9 cellular contexts compared by ENCODE assay signal in the genomic region with DNA sequence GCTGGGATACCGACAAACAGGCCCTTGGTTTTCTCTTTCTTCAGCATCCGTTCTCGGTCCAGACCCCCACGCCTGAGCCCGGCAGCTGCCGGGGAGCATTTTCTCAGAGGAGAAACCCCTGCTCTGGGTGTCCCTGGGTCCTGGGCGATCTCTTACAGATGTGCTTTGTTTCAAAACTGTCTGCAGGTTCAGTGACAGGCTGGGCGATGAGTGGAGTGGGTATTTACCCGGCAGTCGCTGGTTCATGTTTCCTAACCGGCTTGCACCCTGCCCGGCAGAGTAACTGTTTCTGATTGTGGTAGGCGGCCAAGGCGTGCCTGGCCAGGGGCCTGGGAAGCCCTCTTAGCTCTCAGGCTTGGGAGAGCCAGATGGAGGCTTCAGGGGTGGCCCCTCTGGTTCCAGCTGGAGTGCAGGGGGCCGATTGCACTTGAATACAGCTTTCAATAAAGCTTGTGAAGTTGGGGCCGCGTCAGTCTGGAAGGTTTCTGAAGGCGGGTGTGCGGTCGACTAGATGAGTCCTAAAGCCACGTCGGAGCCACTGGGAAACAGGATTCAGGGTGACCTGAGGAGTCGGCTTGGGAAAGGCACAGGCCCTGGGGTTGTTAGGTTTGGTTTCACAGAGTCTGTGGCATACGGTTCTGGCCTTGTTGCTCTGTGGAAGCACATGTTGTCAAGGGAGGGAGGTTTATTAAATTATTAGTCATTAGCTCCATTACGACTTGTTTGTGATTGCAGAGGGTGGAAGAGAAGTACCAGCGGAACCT. TPM values are rescaled to one million over a fixed set of nuclear protein-coding genes. Genes with fewer than 3 reads are reported as not detected.
A peak's percentile ranks its signal among the peaks of the same experiment; 100 is the strongest.
DNase-seq lines count a peak whose midpoint lies in the region; ATAC-seq and TF ChIP-seq lines count a peak whose summit lies in the region.
"Had no signal": no experiment of that assay in that cellular context is flagged by ENCODE, and none has a peak within 500 bp of the region (broad histone marks: within the 10 kb centered on the region; RNA-seq: fewer than 3 reads in every experiment).

No MANE protein-coding gene starts in this region.

- H3K79me2 ChIP-seq in fibroblast of lung (ENCODE audit: control insufficient read depth, insufficient read depth, low read length) = peaks cover 30% of the 10 kb centered on the region

- TF ChIP-seq POLR2A in ovary (IDR thresholded peaks at IDR 0.05) = no peak

- H3K9me3 ChIP-seq in RWPE2 (ENCODE audit: severe bottlenecking) (no peaks in the 10 kb centered on the region), fibroblast of lung (ENCODE audit: control insufficient read depth, insufficient read depth, low read depth, low read length) (no peaks in the 10 kb centered on the region), ovary (no peaks in the 10 kb centered on the region)

- H3K27me3 ChIP-seq in RWPE2 (ENCODE audit: insufficient read depth, poor library complexity, severe bottlenecking) = no peaks in the 10 kb centered on the region
- no peaks in the 10 kb centered on the region for H3K27me3 ChIP-seq in fibroblast of lung (ENCODE audit: control insufficient read depth, insufficient read depth, low read length)
- no peaks in the 10 kb centered on the region for H3K27me3 ChIP-seq in ovary

- peak; percentile 60 for DNase-seq in D341Med (ENCODE audit: low spot score)
- no peak for DNase-seq in RWPE2 (ENCODE audit: low spot score)
- DNase-seq in fibroblast of lung (ENCODE audit: low read depth in 2 of 2) = peak in 1 of 2 donors; percentile 44
- DNase-seq in ovary = no peak
- DNase-seq in AML-193 (lab: John Stamatoyannopoulos, UW) = no peak
- DNase-seq in NCI-H187 (lab: John Stamatoyannopoulos, UW) = no peak
- DNase-seq in stimulated activated naive CD4-positive, alpha-beta T cell (lab: John Stamatoyannopoulos, UW) = no peak
- DNase-seq: activated naive CD4-positive, alpha-beta T cell had no signal

- 83 to 91% (median 88%) methylated on average over 26 of the region's 26 CpGs for WGBS in ovary, 3 donors

- no peak for TF ChIP-seq EP300 in ovary (IDR thresholded peaks at IDR 0.05)

- no peaks in the 10 kb centered on the region for H4K20me1 ChIP-seq in fibroblast of lung (ENCODE audit: control insufficient read depth, extremely low read depth, insufficient read depth, low read length)

- H3K4me2 ChIP-seq in fibroblast of lung (ENCODE audit: extremely low read depth, insufficient read depth, low read length) = peak overlapping the region; percentile 66

- peaks cover 45% of the 10 kb centered on the region for H3K4me1 ChIP-seq in RWPE2 (ENCODE audit: insufficient read depth, poor library complexity, severe bottlenecking)
- H3K4me1 ChIP-seq in fibroblast of lung (ENCODE audit: control insufficient read depth, extremely low read depth, insufficient read depth, low read length) = peaks cover 9% of the 10 kb centered on the region
- peaks cover 37% of the 10 kb centered on the region for H3K4me1 ChIP-seq in ovary (ENCODE audit: insufficient read depth)

- H3K36me3 ChIP-seq in RWPE2 (ENCODE audit: low read depth) (peaks cover 32% of the 10 kb centered on the region), fibroblast of lung (ENCODE audit: control insufficient read depth, insufficient read depth, low read length) (peaks cover 2% of the 10 kb centered on the region), ovary (no peaks in the 10 kb centered on the region)

- peak overlapping the region; percentile 89 for H3K27ac ChIP-seq in RWPE2 (ENCODE audit: poor library complexity, severe bottlenecking)
- no peak overlapping the region for H3K27ac ChIP-seq in fibroblast of lung (ENCODE audit: insufficient read depth, low read length)
- H3K27ac ChIP-seq in ovary = no peak overlapping the region

- intact Hi-C loops in ovary (cut with DNase I) = loop anchor here in 2 of 4 donors (5.0 kb wide), 3 partner anchors 44 to 61 kb away; a partner anchor contains a TSS

- ATAC-seq in RWPE2 (ENCODE audit: low read depth) (no peak), HG03520 (IDR thresholded peaks at IDR 0.05; ENCODE audit: unreplicated experiment) (no peak)

- no peak for TF ChIP-seq CTCF in RWPE2 (IDR thresholded peaks at IDR 0.05; ENCODE audit: poor library complexity, severe bottlenecking)
- TF ChIP-seq CTCF in fibroblast of lung (conservative IDR thresholded peaks at IDR 0.05 in 1 of 2, IDR thresholded peaks at IDR 0.05 in 1 of 2; ENCODE audit: low read depth in 1 of 2, low read length in 2 of 2) = no peak
- no peak for TF ChIP-seq CTCF in ovary (IDR thresholded peaks at IDR 0.05)

- H2AFZ ChIP-seq in fibroblast of lung (ENCODE audit: low read length) = no peak overlapping the region

- no peak overlapping the region for H3K9ac ChIP-seq in fibroblast of lung (ENCODE audit: insufficient read depth, low read length)

- H3K4me3 ChIP-seq in RWPE2 (ENCODE audit: severe bottlenecking) (peak overlapping the region; percentile 88), fibroblast of lung (replicated peaks in 1 of 4; ENCODE audit: control extremely low read depth in 1 of 4, insufficient read depth in 1 of 4, low read depth in 3 of 4, low read length in 4 of 4) (peak overlapping the region; percentile 53 to 63 (median 57)), ovary (peak overlapping the region; percentile 63)

RNA-seq across cellular contexts. Expression of a gene that starts 1.4 kb away (rescaled TPM):
- total RNA-seq in fibroblast of lung (10.0 and 13.4 TPM in 2 replicates), ovary (10 to 100 TPM; 13.8 to 80.6 (median 30.1) TPM)
- polyA plus RNA-seq in fibroblast of lung (6.0 and 10.9 TPM in 2 replicates), ovary (10 to 100 TPM; 12.0 to 21.5 TPM)
- 11.7 and 22.1 TPM in 2 replicates for polyA plus RNA-seq in fibroblast of lung (2012)
- 15.5 and 29.9 TPM in 2 replicates for polyA minus RNA-seq in fibroblast of lung (ENCODE audit: low replicate concordance)

RNA-seq across cellular contexts. Expression of a gene that starts 44.7 kb away (rescaled TPM):
- total RNA-seq in fibroblast of lung (9.2 and 11.2 TPM in 2 replicates), ovary (10 to 100 TPM; 18.5 to 29.7 (median 26.5) TPM)
- polyA plus RNA-seq in fibroblast of lung (30.1 and 34.4 TPM in 2 replicates), ovary (10 to 100 TPM; 25.6 to 27.5 TPM)
- polyA plus RNA-seq in fibroblast of lung (2012) = 33.4 and 34.9 TPM in 2 replicates
- 7.2 and 12.8 TPM in 2 replicates for polyA minus RNA-seq in fibroblast of lung (ENCODE audit: low replicate concordance)
